In the genomic region with DNA sequence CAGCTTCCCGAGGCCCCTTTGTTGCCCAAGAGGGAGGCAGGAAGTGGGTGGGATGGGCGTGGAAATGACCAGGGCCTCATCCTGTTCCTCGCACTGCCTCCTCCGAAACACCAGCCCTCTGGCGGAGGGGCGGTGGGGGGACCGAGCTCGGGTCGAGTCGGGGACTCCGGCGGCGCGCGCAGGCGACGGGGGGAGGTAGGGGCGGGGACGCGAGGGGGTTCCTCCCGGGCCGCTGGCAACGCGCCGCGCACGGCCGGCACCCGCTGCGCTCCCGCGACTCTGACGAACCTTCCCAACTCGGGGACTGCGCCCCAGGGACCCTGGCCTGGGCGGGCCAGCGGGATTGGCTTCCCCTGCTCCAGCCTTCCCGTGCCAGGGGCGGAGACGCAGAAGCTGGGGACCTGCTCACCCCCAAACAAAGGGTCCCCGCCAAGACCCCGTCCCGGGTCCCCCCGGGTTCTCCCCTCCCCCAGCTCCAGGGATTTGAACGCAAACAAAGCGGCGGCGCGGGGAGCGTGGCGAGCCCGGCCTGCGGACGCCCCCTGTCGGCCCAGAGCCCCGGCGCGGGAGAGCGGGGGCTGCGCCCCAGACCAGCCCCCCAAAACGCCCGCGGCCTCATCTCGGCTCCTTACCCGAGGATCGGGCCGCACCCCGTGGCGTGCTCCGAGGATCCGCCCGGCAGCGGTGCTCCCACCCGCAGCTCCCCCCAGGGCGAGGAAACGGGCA, we compare ENCODE assay signal across 8 cellular contexts. TPM values are rescaled to one million over a fixed set of nuclear protein-coding genes. Genes with fewer than 3 reads are reported as not detected.
A peak's percentile ranks its signal among the peaks of the same experiment; 100 is the strongest.
DNase-seq lines count a peak whose midpoint lies in the region; ATAC-seq and TF ChIP-seq lines count a peak whose summit lies in the region.

No MANE protein-coding gene starts in this region.

- WGBS in IMR-90 (ENCODE audit: extremely low coverage in 2 of 2, insufficient read length in 1 of 2), 2 experiments, result 0% methylated on average over 11 of the region's 76 CpGs; no CpG with 5 or more reads in 1 of the 2 experiments
- WGBS in adipose tissue, 3 donors, result 0 to 1% (median 0%) methylated on average over 49 to 76 of the region's 76 CpGs

- peak overlapping the region; percentile 84 for H4K91ac ChIP-seq in IMR-90 (ENCODE audit: insufficient read depth, low read depth, low read length)

- peak; percentile 91 for DNase-seq in IMR-90
- DNase-seq in SHP77 (lab: John Stamatoyannopoulos, UW), result peak; percentile 63 to 82
- DNase-seq in cardiac muscle cell (ENCODE audit: low read depth in 1 of 2, low spot score in 1 of 2), result peak; percentile 90 to 97
- peak; percentile 96 for DNase-seq in osteocyte (ENCODE audit: extremely low spot score, unreplicated experiment)

- H3K23ac ChIP-seq in IMR-90 (ENCODE audit: low read depth, low read length), result no peak overlapping the region

- H3K9me1 ChIP-seq in IMR-90 (ENCODE audit: insufficient read depth, low read length), result no peaks in the 10 kb centered on the region; the same call in 1 of the 2 replicates

- H3K27ac Mint-ChIP-seq in osteocyte (ENCODE audit: unreplicated experiment), result peak overlapping the region; percentile 90

- peaks cover 28 to 60% (median 39%) of the 10 kb centered on the region in 11 experiments; a peak in 21 of 22 replicates for H4K20me1 ChIP-seq in BLaER1 treated with 17β-estradiol and CSF1 and Interleukin-3, amounts not matched to agents 10 nM and 100 nM
- H4K20me1 ChIP-seq in IMR-90 (ENCODE audit: insufficient read depth, low read length), result peaks cover 39% of the 10 kb centered on the region

- dilution Hi-C loops in IMR-90 (cut with HindIII; ENCODE audit: low sequenced_read_pairs, unreplicated experiment), result no loop called here

- H2BK20ac ChIP-seq in IMR-90 (ENCODE audit: low read depth, low read length), result no peak overlapping the region

- peak overlapping the region; percentile 95 for H3K4ac ChIP-seq in IMR-90 (ENCODE audit: low read depth, low read length)

- H3K9me3 ChIP-seq in BLaER1 treated with 17β-estradiol and CSF1 and Interleukin-3, amounts not matched to agents 10 nM and 100 nM (replicated peaks in 1 of 11), result no peaks in the 10 kb centered on the region
- no peaks in the 10 kb centered on the region for H3K9me3 ChIP-seq in IMR-90 (ENCODE audit: control insufficient read depth, insufficient read depth, low read length)
- no peaks in the 10 kb centered on the region for H3K9me3 ChIP-seq in cardiac muscle cell (ENCODE audit: low read depth)

- no peak overlapping the region for H2BK15ac ChIP-seq in IMR-90 (ENCODE audit: low read depth, low read length)

- H3K18ac ChIP-seq in IMR-90 (ENCODE audit: low read depth, low read length), result peak overlapping the region; percentile 53; the same call in 1 of the 2 replicates

- peaks cover 0 to 19% (median 0%) of the 10 kb centered on the region in 11 experiments; a peak in 8 of 22 replicates for H3K27me3 ChIP-seq in BLaER1 treated with 17β-estradiol and CSF1 and Interleukin-3, amounts not matched to agents 10 nM and 100 nM
- H3K27me3 ChIP-seq in IMR-90 (ENCODE audit: control insufficient read depth, insufficient read depth, low read length) (no peaks in the 10 kb centered on the region), cardiac muscle cell (no peaks in the 10 kb centered on the region)

- POLR2A ChIA-PET in IMR-90 (lab: Charles Lee; ENCODE audit: unreplicated experiment), result interaction anchor here (0.5 to 1.0 kb wide), 3 partner anchors 23 to 551 kb away, joined by 3 read pairs; no protein-coding TSS in a partner anchor

- in situ Hi-C loops in IMR-90 (cut with MboI; ENCODE audit: low sequenced_read_pairs), result loop anchor here (25.0 kb wide), 1 partner anchor 244 kb away; a partner anchor contains a TSS

- ATAC-seq in GM19043 (IDR thresholded peaks at IDR 0.05; ENCODE audit: low read depth, unreplicated experiment), result peak; percentile 37
- peak; percentile 78 for ATAC-seq in IMR-90 (ENCODE audit: low read depth)
- ATAC-seq in HG03139 (IDR thresholded peaks at IDR 0.05; ENCODE audit: unreplicated experiment), result no peak

- 0 out of 2 replicates have a peak overlapping the region, but pooled peaks have one; percentile 44 for H2BK120ac ChIP-seq in IMR-90 (ENCODE audit: low read depth, low read length)

- no peaks in the 10 kb centered on the region for H3K9me3 Mint-ChIP-seq in osteocyte (ENCODE audit: unreplicated experiment)

- TF ChIP-seq POLR2A in IMR-90 (IDR thresholded peaks at IDR 0.05; ENCODE audit: low read depth, low read length), result peak; percentile 70; the same call in 1 of the 2 replicates

- H2AFZ ChIP-seq in IMR-90 (replicated peaks; ENCODE audit: low read length, poor library complexity), result peak overlapping the region; percentile 98

- H3K4me1 Mint-ChIP-seq in osteocyte (ENCODE audit: unreplicated experiment), result peaks cover 25% of the 10 kb centered on the region

- peak overlapping the region; percentile 100 for H2AK9ac ChIP-seq in IMR-90 (replicated peaks; ENCODE audit: low read depth, low read length, poor library complexity)

- H3K36me3 ChIP-seq in BLaER1 treated with 17β-estradiol and CSF1 and Interleukin-3, amounts not matched to agents 10 nM and 100 nM, result peaks cover 21 to 38% (median 26%) of the 10 kb centered on the region in 11 experiments
- H3K36me3 ChIP-seq in IMR-90 (ENCODE audit: control insufficient read depth, insufficient read depth, low read length), result peaks cover 35% of the 10 kb centered on the region
- peaks cover 21% of the 10 kb centered on the region for H3K36me3 ChIP-seq in cardiac muscle cell

- TF ChIP-seq CTCF in IMR-90 (conservative IDR thresholded peaks at IDR 0.05; ENCODE audit: low read depth, low read length), result peak; percentile 59
- peak; percentile 68 for TF ChIP-seq CTCF in cardiac muscle cell (IDR thresholded peaks at IDR 0.05; ENCODE audit: low read depth, low read length)
- TF ChIP-seq CTCF in osteocyte (IDR thresholded peaks at IDR 0.05), result peak; percentile 80

- H4K8ac ChIP-seq in IMR-90 (ENCODE audit: low read depth in 2 of 2, low read length in 2 of 2), result peak overlapping the region; percentile 76 to 84; a peak in 2 of 4 replicates

- H3K14ac ChIP-seq in IMR-90 (replicated peaks; ENCODE audit: low read depth, low read length), result peak overlapping the region; percentile 95

- TF ChIP-seq RAD21 in IMR-90 (IDR thresholded peaks at IDR 0.05; ENCODE audit: low read length), result peak; percentile 26

- peaks cover 10% of the 10 kb centered on the region for H3K36me3 Mint-ChIP-seq in osteocyte (ENCODE audit: unreplicated experiment)

- H3K56ac ChIP-seq in IMR-90 (ENCODE audit: extremely low read depth, insufficient read depth, low read length), result peak overlapping the region; percentile 80

- peak overlapping the region; percentile 89 for H2BK5ac ChIP-seq in IMR-90 (ENCODE audit: low read depth, low read length, poor library complexity, severe bottlenecking)

- peaks cover 63 to 74% (median 65%) of the 10 kb centered on the region in 10 experiments for H3K4me1 ChIP-seq in BLaER1 treated with 17β-estradiol and CSF1 and Interleukin-3, amounts not matched to agents 10 nM and 100 nM
- H3K4me1 ChIP-seq in IMR-90 (ENCODE audit: control insufficient read depth, insufficient read depth, low read length) (peaks cover 7% of the 10 kb centered on the region; the same call in 1 of the 2 replicates), cardiac muscle cell (ENCODE audit: low read depth) (peaks cover 3% of the 10 kb centered on the region)

- intact Hi-C loops in IMR-90 (cut with micrococcal nuclease), result loop anchor here (1.0 kb wide), 3 partner anchors 10 to 92 kb away; a partner anchor contains a TSS

- no peaks in the 10 kb centered on the region for H3K27me3 Mint-ChIP-seq in osteocyte (ENCODE audit: unreplicated experiment)

- peak overlapping the region; percentile 90 to 99 (median 93) for H3K9ac ChIP-seq in BLaER1 treated with 17β-estradiol and CSF1 and Interleukin-3, amounts not matched to agents 10 nM and 100 nM
- H3K9ac ChIP-seq in IMR-90 (ENCODE audit: low read depth, low read length), result peak overlapping the region; percentile 94

- no TSS peak for BruUV-seq in IMR-90 (replicated peaks; lab: Mats Ljungman, UMichigan)

- peak overlapping the region; percentile 94 for H2AK5ac ChIP-seq in IMR-90 (ENCODE audit: low read depth, low read length)

- H3K4me3 ChIP-seq in BLaER1 treated with 17β-estradiol and CSF1 and Interleukin-3, amounts not matched to agents 10 nM and 100 nM, result peak overlapping the region; percentile 73 to 96 (median 92)
- H3K4me3 ChIP-seq in IMR-90 (ENCODE audit: insufficient read depth, low read depth, low read length) (peak overlapping the region; percentile 87), cardiac muscle cell (peak overlapping the region; percentile 89)

- CTCF ChIA-PET in IMR-90 (lab: Yijun Ruan, JAX), result interaction anchor here (0.9 to 3.6 kb wide), 5 partner anchors 10 to 282 kb away, joined by 3 to 20 read pairs (median 3); a partner anchor contains a TSS

- peaks cover 5 to 45% of the 10 kb centered on the region in 2 experiments for H3K79me1 ChIP-seq in IMR-90 (ENCODE audit: low read depth in 1 of 2, low read length in 2 of 2)

- peak overlapping the region; percentile 48 for H4K5ac ChIP-seq in IMR-90 (ENCODE audit: low read depth, low read length)

- H3K27ac ChIP-seq in BLaER1 treated with 17β-estradiol and CSF1 and Interleukin-3, amounts not matched to agents 10 nM and 100 nM, result peak overlapping the region; percentile 85 to 99 (median 96)
- H3K27ac ChIP-seq in IMR-90 (ENCODE audit: insufficient read depth, low read length) (peak overlapping the region; percentile 88), adipose tissue (ENCODE audit: low read depth, low read length) (peak overlapping the region; percentile 75), cardiac muscle cell (peak overlapping the region; percentile 94)

- peak overlapping the region; percentile 86 for H3K4me3 Mint-ChIP-seq in osteocyte (ENCODE audit: unreplicated experiment)

- peak overlapping the region; percentile 89 to 100 (median 99) for H3K4me2 ChIP-seq in BLaER1 treated with 17β-estradiol and CSF1 and Interleukin-3, amounts not matched to agents 10 nM and 100 nM
- peak overlapping the region; percentile 94 for H3K4me2 ChIP-seq in IMR-90 (ENCODE audit: low read depth, low read length)

RNA-seq across cellular contexts. Expression of a gene that starts 1.2 kb away (rescaled TPM):
- total RNA-seq in IMR-90 (2012; rRNA removed) (13.3 and 15.8 TPM in 2 replicates), cardiac muscle cell (45.7 and 53.6 TPM in 2 replicates), osteocyte (33.8 and 39.1 TPM in 2 replicates)
- polyA plus RNA-seq in IMR-90 (2012; rRNA removed) (24.3 and 25.5 TPM in 2 replicates), adipose tissue (10 to 100 TPM in 2 of 3 donors, 1 to 10 TPM in 1; 8.2 to 41.2 (median 30.2) TPM), cardiac muscle cell (27.9 and 31.1 TPM in 2 replicates)
- polyA plus RNA-seq in IMR-90 (2012; cell fraction: cytosol; rRNA removed), result 15.1 and 22.2 TPM in 2 replicates
- 38.1 and 86.4 TPM in 2 replicates for polyA plus RNA-seq in IMR-90 (2012; cell fraction: nucleus; rRNA removed; ENCODE audit: low replicate concordance)

RNA-seq across cellular contexts. Expression of a gene that starts 10.9 kb away (rescaled TPM):
- total RNA-seq in IMR-90 (2012; rRNA removed), result 12.5 and 13.6 TPM in 2 replicates
- polyA plus RNA-seq in IMR-90 (2012; rRNA removed), result 15.9 and 17.0 TPM in 2 replicates
- 13.1 and 24.9 TPM in 2 replicates for polyA plus RNA-seq in IMR-90 (2012; cell fraction: cytosol; rRNA removed)
- 13.0 and 25.7 TPM in 2 replicates for polyA plus RNA-seq in IMR-90 (2012; cell fraction: nucleus; rRNA removed; ENCODE audit: low replicate concordance)
- 10 to 100 TPM in 2 of 3 donors, 1 to 10 TPM in 1; 9.4 to 14.5 (median 11.0) TPM for polyA plus RNA-seq in adipose tissue
- total RNA-seq in cardiac muscle cell, result 15.4 and 27.8 TPM in 2 replicates
- 32.1 and 32.3 TPM in 2 replicates for polyA plus RNA-seq in cardiac muscle cell
- 10.5 and 12.4 TPM in 2 replicates for total RNA-seq in osteocyte

RNA-seq across cellular contexts. Expression of a gene that starts 24.9 kb away (rescaled TPM):
- total RNA-seq in IMR-90 (2012; rRNA removed) (0.54 and 0.83 TPM in 2 replicates), cardiac muscle cell (4.8 and 11.0 TPM in 2 replicates), osteocyte (4.4 and 5.7 TPM in 2 replicates)
- polyA plus RNA-seq in IMR-90 (2012; rRNA removed) (1.5 and 1.6 TPM in 2 replicates), adipose tissue (1 to 10 TPM in 2 of 3 donors, under 1 TPM in 1; 0.22 to 2.7 (median 1.0) TPM), cardiac muscle cell (2.5 and 3.3 TPM in 2 replicates)
- polyA plus RNA-seq in IMR-90 (2012; cell fraction: cytosol; rRNA removed), result 0.19 and 0.77 TPM in 2 replicates
- polyA plus RNA-seq in IMR-90 (2012; cell fraction: nucleus; rRNA removed; ENCODE audit: low replicate concordance), result 9.2 and 17.0 TPM in 2 replicates

RNA-seq across cellular contexts. Expression of a gene that starts 52.6 kb away (rescaled TPM):
- total RNA-seq in IMR-90 (2012; rRNA removed), result 2.2 and 2.3 TPM in 2 replicates
- polyA plus RNA-seq in IMR-90 (2012; rRNA removed), result 6.1 and 6.3 TPM in 2 replicates
- 4.7 and 6.3 TPM in 2 replicates for polyA plus RNA-seq in IMR-90 (2012; cell fraction: cytosol; rRNA removed)
- polyA plus RNA-seq in IMR-90 (2012; cell fraction: nucleus; rRNA removed; ENCODE audit: low replicate concordance), result 7.9 and 10.3 TPM in 2 replicates
- polyA plus RNA-seq in adipose tissue, result 10 to 100 TPM in 1 of 3 donors, 1 to 10 TPM in 2; 3.6 to 17.9 (median 8.3) TPM
- 15.2 and 18.9 TPM in 2 replicates for total RNA-seq in cardiac muscle cell
- 37.6 and 46.6 TPM in 2 replicates for polyA plus RNA-seq in cardiac muscle cell
- 20.9 and 22.4 TPM in 2 replicates for total RNA-seq in osteocyte
